ENCODE assay signal across 19 cellular contexts in genomic region chr1:31371121-31371520, GRCh38. TPM values are rescaled to one million over a fixed set of nuclear protein-coding genes. Genes with fewer than 3 reads are reported as not detected.
DNase-seq lines count a peak whose midpoint lies in the region; ATAC-seq and TF ChIP-seq lines count a peak whose summit lies in the region.
"Had no signal": no experiment of that assay in that cellular context is flagged by ENCODE, and none has a peak within 500 bp of the region (broad histone marks: within the 10 kb centered on the region; RNA-seq: fewer than 3 reads in every experiment).

No MANE protein-coding gene starts in this region.

- ATAC-seq in psoas muscle, result peak in 3 of 4 donors; percentile 9 to 21 (median 15)
- no peak for ATAC-seq in HG03025 (IDR thresholded peaks at IDR 0.05; ENCODE audit: low FRiP score, unreplicated experiment)
- no peak for ATAC-seq in HG03439 (IDR thresholded peaks at IDR 0.05; ENCODE audit: unreplicated experiment)
- ATAC-seq: effector memory CD8-positive, alpha-beta T cell had no signal

- H3K4me1 ChIP-seq in right atrium auricular region (peaks cover 0 to 41% of the 10 kb centered on the region in 2 donors), psoas muscle (peaks cover 52% of the 10 kb centered on the region)

- H3K27ac ChIP-seq in angular gyrus (ENCODE audit: low read depth, low read length) (peak overlapping the region; percentile 26), right atrium auricular region (peak overlapping the region; percentile 89 to 93), psoas muscle (peak overlapping the region; percentile 96)
- H3K27ac ChIP-seq: brain microvascular endothelial cell, parathyroid adenoma had no signal

- peaks cover 4% of the 10 kb centered on the region for H3K36me3 Mint-ChIP-seq in endothelial cell (ENCODE audit: low read depth, unreplicated experiment)

- TF ChIP-seq CTCF in right atrium auricular region (IDR thresholded peaks at IDR 0.05), result no peak
- TF ChIP-seq CTCF in psoas muscle (IDR thresholded peaks at IDR 0.05), result no peak
- TF ChIP-seq CTCF in endothelial cell (IDR thresholded peaks at IDR 0.05; ENCODE audit: unreplicated experiment), result no peak

- DNase-seq in ACHN (peak; percentile 23), right atrium auricular region (ENCODE audit: low spot score) (no peak), psoas muscle (no peak), endothelial cell (ENCODE audit: low spot score) (no peak)
- no peak for DNase-seq in effector CD8-positive, alpha-beta T cell (lab: John Stamatoyannopoulos, UW)
- DNase-seq: activated naive CD4-positive, alpha-beta T cell treated with anti-CD3 and anti-CD28 coated beads, Interleukin-2, amount 50 U/mL, for 16 hours; activated T-cell treated with anti-CD3 and anti-CD28 coated beads, Interleukin-2, amount 50 U/mL, for 48 hours; brain microvascular endothelial cell; effector memory CD8-positive, alpha-beta T cell; NCI-H1092 treated with DMSO at 0.1 percent for 48 hours; NCI-H2081 treated with DMSO at 0.1 percent for 48 hours; NCI-H510A treated with DMSO at 0.1 percent for 48 hours; SHP77 had no signal

- no peak overlapping the region for H3K4me3 Mint-ChIP-seq in endothelial cell (ENCODE audit: unreplicated experiment)
- H3K4me3 Mint-ChIP-seq: CD14-positive monocyte; effector memory CD8-positive, alpha-beta T cell had no signal

- H3K27me3 Mint-ChIP-seq in endothelial cell (ENCODE audit: unreplicated experiment), result peaks cover 12% of the 10 kb centered on the region
- H3K27me3 Mint-ChIP-seq: effector memory CD8-positive, alpha-beta T cell had no signal

- peak overlapping the region; percentile 58 to 59 for H3K4me3 ChIP-seq in right atrium auricular region
- H3K4me3 ChIP-seq in psoas muscle, result peak overlapping the region; percentile 70
- H3K4me3 ChIP-seq: skin epidermis had no signal

- peaks cover 60% of the 10 kb centered on the region for H3K36me3 ChIP-seq in right atrium auricular region
- H3K36me3 ChIP-seq in psoas muscle (ENCODE audit: insufficient read depth in 1 of 2, low read depth in 1 of 2), result peaks cover 0 to 27% of the 10 kb centered on the region in 2 donors

- H3K27me3 ChIP-seq in right atrium auricular region (no peaks in the 10 kb centered on the region), psoas muscle (ENCODE audit: insufficient read depth in 3 of 3, low read length in 2 of 3) (no peaks in the 10 kb centered on the region)
- H3K27me3 ChIP-seq: brain microvascular endothelial cell had no signal

- no peak overlapping the region for H3K27ac Mint-ChIP-seq in endothelial cell (ENCODE audit: unreplicated experiment)
- H3K27ac Mint-ChIP-seq: effector memory CD8-positive, alpha-beta T cell had no signal

- intact Hi-C loops in psoas muscle (cut with DNase I), result no loop called here

- no peaks in the 10 kb centered on the region for H3K9me3 Mint-ChIP-seq in endothelial cell (ENCODE audit: unreplicated experiment)
- H3K9me3 Mint-ChIP-seq: effector memory CD8-positive, alpha-beta T cell had no signal

- in situ Hi-C loops in ACHN (cut with HindIII; ENCODE audit: low pct_ligation_motif_present, low pct_unique_long_range_greater_than_20kb, low sequenced_read_pairs), result no loop called here

- peaks cover 11% of the 10 kb centered on the region for H3K4me1 Mint-ChIP-seq in endothelial cell (ENCODE audit: unreplicated experiment)

- WGBS in psoas muscle, 3 donors, result 27 to 45% (median 35%) methylated on average over 3 of the region's 3 CpGs

- no peaks in the 10 kb centered on the region for H3K9me3 ChIP-seq in right atrium auricular region
- no peaks in the 10 kb centered on the region for H3K9me3 ChIP-seq in psoas muscle

RNA-seq across cellular contexts. Expression of gene FABP3, which starts 1.8 kb away (rescaled TPM):
- total RNA-seq in right atrium auricular region, result 1,000 to 10,000 TPM; 3,211 to 3,527 TPM
- 1,000 to 10,000 TPM in 2 of 4 donors, 100 to 1,000 TPM in 2; 467 to 4,001 (median 1,634) TPM for total RNA-seq in psoas muscle
- 1,000 to 10,000 TPM; 1,537 to 3,507 (median 3,423) TPM for polyA plus RNA-seq in psoas muscle
- total RNA-seq in endothelial cell (ENCODE audit: unreplicated experiment), result 1.1 TPM
- polyA plus RNA-seq: CD14-positive monocyte had no signal

RNA-seq across cellular contexts. Expression of gene SERINC2, which starts 41.9 kb away (rescaled TPM):
- total RNA-seq in right atrium auricular region (1 to 10 TPM in 1 of 2 donors, under 1 TPM in 1; 0.70 to 3.8 TPM), psoas muscle (10 to 100 TPM; 26.4 to 50.7 (median 30.4) TPM), endothelial cell (ENCODE audit: unreplicated experiment) (23.6 TPM)
- polyA plus RNA-seq in psoas muscle, result 10 to 100 TPM; 13.4 to 93.4 (median 33.5) TPM

Comparison
In these comparisons a context has a peak if more than half of its experiments do, and no peak if none do; other contexts are left out.
1. H3K27ac ChIP-seq: peak in every context shown above with its lines; median percentile 96 in psoas muscle; 91 in right atrium auricular region; 26 in angular gyrus.
2. ATAC-seq: peak in psoas muscle (3 of 4); none in HG03025 (single experiment) and HG03439 (single experiment).
3. RNA of gene FABP3, which starts 1.8 kb away (total RNA-seq): 3,211 to 3,527 TPM in right atrium auricular region and 467 to 4,001 TPM in psoas muscle; 1.1 TPM in endothelial cell (single experiment); every median in the first group is over 100 times any median in the second.